In genomic region chr2:154924531-154924930, GRCh38 we compare ENCODE assay signal across 21 cellular contexts.
"Had no signal": no experiment of that assay in that cellular context is flagged by ENCODE, and none has a peak within 500 bp of the region (broad histone marks: within the 10 kb centered on the region; RNA-seq: fewer than 3 reads in every experiment).

No MANE protein-coding gene starts in this region.

- DNase-seq: Kasumi-1, MM.1S, NCI-H1092 treated with DMSO at 0.1 percent for 48 hours, NCI-H1436, NCI-H187, NCI-H2029, NCI-H2081 treated with DMSO at 0.1 percent for 48 hours, NCI-H2227 treated with DMSO at 0.1 percent for 48 hours, NCI-H510A, NCI-H526, PC-3, SHP77, SK-N-SH, T-helper 1 cell, T-helper 17 cell had no signal

- H3K27ac ChIP-seq: HL-60, KMS-11, RWPE1 had no signal

- H3K4me3 Mint-ChIP-seq: IgD-negative memory B cell, T-helper 17 cell had no signal

- H3K9me3 ChIP-seq: SK-N-SH had no signal

- H3K4me3 ChIP-seq: K562 had no signal

- H3K36me3 Mint-ChIP-seq: IgD-negative memory B cell had no signal

- H3K4me1 Mint-ChIP-seq: IgD-negative memory B cell, T-helper 17 cell had no signal

- ATAC-seq: K562, Panc1, PC-3, T-helper 17 cell had no signal

- H3K27me3 Mint-ChIP-seq: IgD-negative memory B cell, T-helper 17 cell had no signal

- H3K27ac Mint-ChIP-seq: IgD-negative memory B cell, T-helper 17 cell had no signal
